Comparison of ENCODE assay signal across 8 cellular contexts in the genomic region with DNA sequence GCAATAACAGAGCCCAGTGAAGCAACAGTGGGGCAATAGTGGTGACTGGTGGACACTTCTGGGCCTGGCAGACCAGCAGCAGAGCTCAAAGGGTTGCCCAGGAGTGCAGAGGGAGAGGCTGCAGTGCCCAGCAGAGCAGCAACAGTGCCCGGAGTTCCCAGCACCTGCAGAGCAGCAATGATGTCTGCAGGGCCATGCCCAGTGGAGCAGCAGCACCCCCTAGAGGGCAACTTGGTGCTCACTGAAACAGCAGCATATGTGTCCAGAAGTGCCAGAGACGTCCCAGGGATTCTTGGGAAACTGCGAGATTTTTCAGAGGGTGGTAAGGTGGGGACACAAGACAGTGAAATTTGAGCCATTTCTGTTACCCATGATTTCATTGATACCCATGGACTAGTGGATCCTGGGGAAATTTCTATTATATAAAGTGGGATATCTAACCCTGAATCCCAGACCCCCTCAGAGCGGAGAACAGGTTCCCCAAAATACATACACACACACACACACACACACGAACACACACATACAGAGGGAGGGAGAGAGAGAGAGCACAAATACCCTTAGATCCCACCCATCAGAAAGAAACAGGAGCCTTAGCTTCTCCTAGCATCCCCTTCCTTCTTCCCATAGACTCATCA.
DNase-seq lines count a peak whose midpoint lies in the region; ATAC-seq, FAIRE-seq and TF ChIP-seq lines count a peak whose summit lies in the region.

No MANE protein-coding gene starts in this region.

- no peaks in the 10 kb centered on the region for H3K36me3 ChIP-seq in bronchial epithelial cell (ENCODE audit: control insufficient read depth, insufficient read depth, low read length)

- DNase-seq in activated effector memory CD4-positive, alpha-beta T cell treated with anti-CD3 and anti-CD28 coated beads, Interleukin-2, amount 50 U/mL, for 16 hours = peak; percentile 75
- no peak for DNase-seq in activated effector memory CD4-positive, alpha-beta T cell treated with Interleukin-2 at 50 U/mL for 16 hours
- peak; percentile 73 to 90 (median 87) for DNase-seq in NCI-H1417 (lab: John Stamatoyannopoulos, UW)
- DNase-seq in T-helper 2 cell = peak in 3 of 5 experiments; percentile 7 to 43 (median 20)
- peak; percentile 48 for DNase-seq in bronchial epithelial cell (ENCODE audit: low read depth)
- DNase-seq in left kidney (ENCODE audit: low read depth, low spot score) = peak; percentile 89
- DNase-seq in stimulated activated CD8-positive, alpha-beta memory T cell treated with anti-CD3 and anti-CD28 coated beads, Interleukin-15, amount 100 ng/mL, for 24 hours (ENCODE audit: low read depth) = peak; percentile 29

- no peak overlapping the region for H3K4me3 ChIP-seq in bronchial epithelial cell (ENCODE audit: low read depth, low read length)

- TF ChIP-seq CTCF in bronchial epithelial cell (IDR thresholded peaks at IDR 0.05; ENCODE audit: insufficient read depth, low read length, severe bottlenecking) = peak; percentile 97

- no peaks in the 10 kb centered on the region for H3K27me3 ChIP-seq in bronchial epithelial cell (ENCODE audit: control insufficient read depth, insufficient read depth, low read length)

- no peak for ATAC-seq in HG02981 (IDR thresholded peaks at IDR 0.05; ENCODE audit: unreplicated experiment)

- no peak for FAIRE-seq in bronchial epithelial cell (lab: Jason Lieb, UNC)
